Comparison of ENCODE assay signal across 8 cellular contexts in the genomic region with DNA sequence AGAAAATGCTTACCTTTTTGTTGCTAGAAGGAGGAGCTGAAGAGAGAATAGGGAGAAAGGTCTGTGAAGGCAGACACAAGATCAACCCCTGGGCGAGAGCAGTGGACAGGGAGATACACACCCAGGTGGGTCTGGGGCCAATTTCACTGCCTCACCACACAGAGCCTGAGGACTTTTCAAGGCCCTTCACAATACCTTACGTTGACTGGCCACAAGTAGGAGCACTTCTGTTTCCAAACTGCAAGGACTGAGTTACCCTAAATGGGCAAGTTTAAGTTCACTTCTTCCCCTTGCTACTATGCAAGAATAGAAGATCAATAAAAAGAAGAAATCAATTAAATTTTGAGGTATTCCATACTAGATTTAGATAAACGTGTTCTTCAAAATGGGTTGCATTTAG.
DNase-seq lines count a peak whose midpoint lies in the region; ATAC-seq and TF ChIP-seq lines count a peak whose summit lies in the region.

No MANE protein-coding gene starts in this region.

- H3K27me3 ChIP-seq in heart right ventricle (no peaks in the 10 kb centered on the region), upper lobe of left lung (no peaks in the 10 kb centered on the region)

- H3K36me3 ChIP-seq in heart right ventricle: no peaks in the 10 kb centered on the region
- H3K36me3 ChIP-seq in upper lobe of left lung: no peaks in the 10 kb centered on the region

- H3K4me1 ChIP-seq in heart right ventricle (peaks cover 0 to 25% (median 4%) of the 10 kb centered on the region in 9 donors), upper lobe of left lung (no peaks in the 10 kb centered on the region)

- TF ChIP-seq CTCF in heart right ventricle (IDR thresholded peaks at IDR 0.05) (peak in 8 of 9 donors; percentile 16 to 68 (median 48)), upper lobe of left lung (IDR thresholded peaks at IDR 0.05) (peak; percentile 18 to 58 (median 29))

- no peak for TF ChIP-seq POLR2A in upper lobe of left lung (IDR thresholded peaks at IDR 0.05)

- H3K9me3 ChIP-seq in heart right ventricle: no peaks in the 10 kb centered on the region
- H3K9me3 ChIP-seq in upper lobe of left lung: no peaks in the 10 kb centered on the region

- peak; percentile 6 for DNase-seq in activated CD4-positive, alpha-beta T cell treated with anti-CD3 and anti-CD28 coated beads for 48 hours
- no peak for DNase-seq in activated CD4-positive, alpha-beta T cell treated with anti-CD3 and anti-CD28 coated beads for 4 hours
- DNase-seq in SKM-1 treated with dmso at 0.1 percent for 144 hours (lab: John Stamatoyannopoulos, UW; ENCODE audit: unreplicated experiment) (peak; percentile 26), heart right ventricle (peak in 1 of 2 donors; percentile 7), upper lobe of left lung (peak in 1 of 2 donors; percentile 39), posterior vena cava (ENCODE audit: low spot score) (no peak)

- intact Hi-C loops in heart right ventricle (cut with DNase I): loop anchor here in 1 of 10 donors (5.0 kb wide), 1 partner anchor 173 kb away; a partner anchor contains a TSS
- intact Hi-C loops in posterior vena cava (cut with DNase I): no loop called here

- WGBS in heart right ventricle, 2 donors: 44 to 46% methylated on average over 3 of the region's 3 CpGs
- 27 to 33% methylated on average over 3 of the region's 3 CpGs for WGBS in upper lobe of left lung, 2 donors

- H3K27ac ChIP-seq in heart right ventricle (peak overlapping the region in 2 of 10 donors; percentile 7 to 33), upper lobe of left lung (no peak overlapping the region)

- ATAC-seq in GM21526 (IDR thresholded peaks at IDR 0.05; ENCODE audit: low FRiP score, unreplicated experiment): peak; percentile 90
- peak; percentile 67 for ATAC-seq in HG03575 (IDR thresholded peaks at IDR 0.05; ENCODE audit: extremely low read depth, insufficient number of reproducible peaks, low FRiP score, unreplicated experiment)
- peak in 5 of 8 donors; percentile 58 to 76 (median 66) for ATAC-seq in heart right ventricle
- ATAC-seq in upper lobe of left lung (ENCODE audit: low FRiP score in 2 of 2): peak; percentile 39 to 59

- TF ChIP-seq EP300 in upper lobe of left lung (IDR thresholded peaks at IDR 0.05): no peak

- no peak overlapping the region for H3K4me3 ChIP-seq in heart right ventricle
- H3K4me3 ChIP-seq in upper lobe of left lung: no peak overlapping the region

Comparison
In these comparisons a context has a peak if more than half of its experiments do, and no peak if none do; other contexts are left out.
1. DNase-seq: peak in activated CD4-positive, alpha-beta T cell treated with anti-CD3 and anti-CD28 coated beads for 48 hours (single experiment) and SKM-1 treated with dmso at 0.1 percent for 144 hours (single experiment); none in activated CD4-positive, alpha-beta T cell treated with anti-CD3 and anti-CD28 coated beads for 4 hours (0 of 2) and posterior vena cava (single experiment).
2. Peak in every context shown above with its lines, with median percentiles within 50 percentile points of each other: ATAC-seq.